Comparison of ENCODE assay signal across 1 cellular context in genomic region chr1:117826119-117826518, GRCh38.
TF ChIP-seq lines count a peak whose summit lies in the region.

No MANE protein-coding gene starts in this region.

TF ChIP-seq in endothelial cell of umbilical vein, 7 proteins besides CTCF, POLR2A, EP300 and RAD21:
- TF ChIP-seq EZH2 (IDR thresholded peaks at IDR 0.05; ENCODE audit: borderline replicate concordance, low read depth, low read length, severe bottlenecking) (no peak), JUN (IDR thresholded peaks at IDR 0.05; ENCODE audit: borderline replicate concordance, insufficient read depth, insufficient read length, low read depth) (no peak), MYC (IDR thresholded peaks at IDR 0.05; ENCODE audit: low read depth, low read length) (no peak), GATA2 (IDR thresholded peaks at IDR 0.05; ENCODE audit: insufficient read depth, insufficient read length, low read depth, low read length) (no peak), POLR2AphosphoS5 (IDR thresholded peaks at IDR 0.05; ENCODE audit: insufficient read depth, low read depth, low read length) (no peak), FOS (IDR thresholded peaks at IDR 0.05; ENCODE audit: borderline replicate concordance, insufficient read depth, low read length) (no peak)
- TF ChIP-seq, protein P1, sequence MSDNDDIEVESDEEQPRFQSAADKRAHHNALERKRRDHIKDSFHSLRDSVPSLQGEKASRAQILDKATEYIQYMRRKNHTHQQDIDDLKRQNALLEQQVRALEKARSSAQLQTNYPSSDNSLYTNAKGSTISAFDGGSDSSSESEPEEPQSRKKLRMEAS (IDR thresholded peaks at IDR 0.05; ENCODE audit: insufficient read depth, insufficient read length), result no peak
